ENCODE assay signal across 24 cellular contexts in genomic region chrX:101507372-101507771, GRCh38. TPM values are rescaled to one million over a fixed set of nuclear protein-coding genes. Genes with fewer than 3 reads are reported as not detected.
"Had no signal": no experiment of that assay in that cellular context is flagged by ENCODE, and none has a peak within 500 bp of the region (broad histone marks: within the 10 kb centered on the region; RNA-seq: fewer than 3 reads in every experiment).

No MANE protein-coding gene starts in this region.

- H3K4me3 Mint-ChIP-seq: memory B cell; naive thymus-derived CD4-positive, alpha-beta T cell; natural killer cell treated with Interleukin-12 subunit alpha and Interleukin-12 subunit beta and Interleukin-15 and Interleukin-18, amount 100 ng/mL, for 72 hours; stimulated activated naive B cell treated with anti-CD40 and anti-IgM and Interleukin-4, amounts not matched to agents 10 μg/mL and 1 μg/mL and 100 μg/mL, for 72 hours had no signal

- H3K27ac Mint-ChIP-seq: memory B cell; naive thymus-derived CD4-positive, alpha-beta T cell; natural killer cell treated with Interleukin-12 subunit alpha and Interleukin-12 subunit beta and Interleukin-15 and Interleukin-18, amount 100 ng/mL, for 72 hours; stimulated activated naive B cell treated with anti-CD40 and anti-IgM and Interleukin-4, amounts not matched to agents 10 μg/mL and 1 μg/mL and 100 μg/mL, for 72 hours had no signal

- H3K4me3 ChIP-seq: left ventricle myocardium inferior, lung, mucosa of descending colon, psoas muscle, right atrium auricular region, right lobe of liver, stomach, testis, thyroid gland, transverse colon, upper lobe of left lung, vagina had no signal

- ATAC-seq: mucosa of descending colon; naive thymus-derived CD4-positive, alpha-beta T cell; natural killer cell treated with Interleukin-12 subunit alpha and Interleukin-12 subunit beta and Interleukin-15 and Interleukin-18, amount 100 ng/mL, for 72 hours; psoas muscle; right lobe of liver; stimulated activated naive B cell treated with anti-CD40 and anti-IgM and Interleukin-4, amounts not matched to agents 10 μg/mL and 1 μg/mL and 100 μg/mL, for 72 hours; stimulated activated naive CD8-positive, alpha-beta T cell treated with anti-CD3 and anti-CD28 coated beads, Interleukin-15, Interleukin-2, amounts not matched to agents 100 U/mL and 50 U/mL, for 24 hours had no signal

- DNase-seq: islet precursor cell; left ventricle myocardium inferior; midbrain; mucosa of descending colon; naive thymus-derived CD4-positive, alpha-beta T cell; psoas muscle; right lobe of liver; stimulated activated CD4-positive, alpha-beta T cell treated with anti-CD3 and anti-CD28 coated beads, Interleukin-12 subunit alpha, Interleukin-12 subunit beta, amount 100 ng/mL, for 4 hours; stimulated activated CD4-positive, alpha-beta T cell treated with anti-CD3 and anti-CD28 coated beads, Interleukin-15, amount 100 ng/mL, for 24 hours; stimulated activated CD4-positive, alpha-beta T cell treated with anti-CD3 and anti-CD28 coated beads, Interleukin-2, amount 100 ng/mL, for 24 hours; stimulated activated CD4-positive, alpha-beta T cell treated with anti-CD3 and anti-CD28 coated beads, Interleukin-4, amount 100 ng/mL, for 1 hour; stimulated activated naive B cell treated with anti-CD40 and anti-IgM and Interleukin-4, amounts not matched to agents 10 μg/mL and 1 μg/mL and 100 μg/mL, for 72 hours; stimulated activated naive CD8-positive, alpha-beta T cell treated with anti-CD3 and anti-CD28 coated beads, Interleukin-15, Interleukin-2, amounts not matched to agents 100 U/mL and 50 U/mL, for 24 hours; stomach; testis; thyroid gland; transverse colon; upper lobe of left lung had no signal

- H3K36me3 Mint-ChIP-seq: natural killer cell treated with Interleukin-12 subunit alpha and Interleukin-12 subunit beta and Interleukin-15 and Interleukin-18, amount 100 ng/mL, for 72 hours had no signal

- H3K4me1 Mint-ChIP-seq: memory B cell; naive thymus-derived CD4-positive, alpha-beta T cell; stimulated activated naive B cell treated with anti-CD40 and anti-IgM and Interleukin-4, amounts not matched to agents 10 μg/mL and 1 μg/mL and 100 μg/mL, for 72 hours had no signal

- H3K27me3 Mint-ChIP-seq: memory B cell; naive thymus-derived CD4-positive, alpha-beta T cell had no signal

- H3K36me3 ChIP-seq: right atrium auricular region, right lobe of liver, thyroid gland, transverse colon, upper lobe of left lung, vagina had no signal

- H3K27ac ChIP-seq: left ventricle myocardium inferior, parathyroid adenoma, psoas muscle, right atrium auricular region, right lobe of liver, stomach, testis, thyroid gland, transverse colon, upper lobe of left lung, vagina had no signal

- H3K9me3 Mint-ChIP-seq: naive thymus-derived CD4-positive, alpha-beta T cell; natural killer cell treated with Interleukin-12 subunit alpha and Interleukin-12 subunit beta and Interleukin-15 and Interleukin-18, amount 100 ng/mL, for 72 hours had no signal

- H3K4me1 ChIP-seq: left ventricle myocardium inferior, parathyroid adenoma, psoas muscle, right atrium auricular region, right lobe of liver, stomach, testis, thyroid gland, transverse colon, upper lobe of left lung, vagina had no signal

- H3K27me3 ChIP-seq: right atrium auricular region, right lobe of liver, stomach, testis, thyroid gland, transverse colon, upper lobe of left lung, vagina had no signal

RNA-seq across cellular contexts. Expression of gene ARMCX1, which starts 43.0 kb away (rescaled TPM):
- total RNA-seq: natural killer cell treated with Interleukin-12 subunit alpha and Interleukin-12 subunit beta and Interleukin-15 and Interleukin-18, amount 100 ng/mL, for 72 hours had no signal
